Comparison of ENCODE assay signal across 17 cellular contexts in genomic region chr2:15759385-15759784, GRCh38.
"Had no signal": no experiment of that assay in that cellular context is flagged by ENCODE, and none has a peak within 500 bp of the region (broad histone marks: within the 10 kb centered on the region; RNA-seq: fewer than 3 reads in every experiment).

No MANE protein-coding gene starts in this region.

- DNase-seq: colonic mucosa; cortex of kidney; dermis blood vessel endothelial cell; dorsolateral prefrontal cortex; effector CD4-positive, alpha-beta T cell; effector CD8-positive, alpha-beta T cell; effector memory CD4-positive, alpha-beta T cell; effector memory CD8-positive, alpha-beta T cell; endodermal cell; esophagus squamous epithelium; foreskin fibroblast; foreskin keratinocyte; foreskin melanocyte; gastrocnemius medialis; glutamatergic neuron; heart left ventricle; heart right ventricle had no signal
